20 cellular contexts compared by ENCODE assay signal in the genomic region with DNA sequence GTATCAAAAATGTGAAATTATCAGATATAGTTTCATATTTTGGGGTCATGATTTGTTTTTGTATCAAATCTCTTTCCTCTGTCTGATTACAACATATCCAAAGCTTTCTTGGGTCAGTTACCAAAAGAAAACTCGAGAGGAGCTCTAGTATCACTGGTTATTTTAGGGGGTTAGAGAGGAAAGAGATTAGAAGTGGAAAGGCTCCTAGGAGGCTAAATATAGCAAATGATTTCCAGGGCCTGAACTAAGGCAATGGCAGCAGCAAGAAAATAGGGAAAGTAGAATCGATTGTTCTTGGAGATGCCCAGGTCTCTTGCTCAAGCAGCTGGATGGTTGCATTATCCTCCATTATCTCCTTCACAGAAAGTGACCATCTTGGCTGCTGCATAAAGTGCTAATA.
"Had no signal": no experiment of that assay in that cellular context is flagged by ENCODE, and none has a peak within 500 bp of the region (broad histone marks: within the 10 kb centered on the region; RNA-seq: fewer than 3 reads in every experiment).

No MANE protein-coding gene starts in this region.

- H3K4me1 ChIP-seq: gastrocnemius medialis, parathyroid adenoma, sigmoid colon, spleen, transverse colon, upper lobe of right lung, uterus had no signal

- H3K79me2 ChIP-seq: parathyroid adenoma had no signal

- H3K9me3 ChIP-seq: gastrocnemius medialis, sigmoid colon, thoracic aorta, transverse colon, upper lobe of right lung, uterus had no signal

- DNase-seq: dorsolateral prefrontal cortex; effector CD4-positive, alpha-beta T cell; gastrocnemius medialis; head of caudate nucleus; hippocampal formation; left colon; naive thymus-derived CD4-positive, alpha-beta T cell; sigmoid colon; spleen; stimulated activated CD4-positive, alpha-beta T cell treated with anti-CD3 and anti-CD28 coated beads, Interleukin-4, amount 100 ng/mL, for 4 hours; transverse colon; upper lobe of right lung; uterus had no signal

- H3K36me3 ChIP-seq: gastrocnemius medialis, neural progenitor cell, sigmoid colon, spleen, thoracic aorta, transverse colon, upper lobe of right lung, uterus had no signal

- ATAC-seq: esophagus mucosa; gastrocnemius medialis; left colon; naive thymus-derived CD4-positive, alpha-beta T cell; stimulated activated memory B cell treated with anti-CD40 and anti-IgM and Interleukin-4, amounts not matched to agents 10 μg/mL and 1 μg/mL and 100 μg/mL, for 72 hours; upper lobe of right lung had no signal

- H3K27ac ChIP-seq: dorsolateral prefrontal cortex, gastrocnemius medialis, neural progenitor cell, parathyroid adenoma, sigmoid colon, skin epidermis, spleen, thoracic aorta, transverse colon, upper lobe of right lung, uterus had no signal

- H3K4me3 ChIP-seq: dorsolateral prefrontal cortex, gastrocnemius medialis, lung, neural progenitor cell, sigmoid colon, skin epidermis, spleen, thoracic aorta, transverse colon, upper lobe of right lung, uterus had no signal

- H3K9ac ChIP-seq: neural progenitor cell, parathyroid adenoma had no signal

- H3K4me2 ChIP-seq: neural progenitor cell had no signal

- H3K27me3 ChIP-seq: dorsolateral prefrontal cortex, gastrocnemius medialis, neural progenitor cell, sigmoid colon, uterus had no signal

- H2AFZ ChIP-seq: neural progenitor cell, parathyroid adenoma had no signal
